11 cellular contexts compared by ENCODE assay signal in the genomic region with DNA sequence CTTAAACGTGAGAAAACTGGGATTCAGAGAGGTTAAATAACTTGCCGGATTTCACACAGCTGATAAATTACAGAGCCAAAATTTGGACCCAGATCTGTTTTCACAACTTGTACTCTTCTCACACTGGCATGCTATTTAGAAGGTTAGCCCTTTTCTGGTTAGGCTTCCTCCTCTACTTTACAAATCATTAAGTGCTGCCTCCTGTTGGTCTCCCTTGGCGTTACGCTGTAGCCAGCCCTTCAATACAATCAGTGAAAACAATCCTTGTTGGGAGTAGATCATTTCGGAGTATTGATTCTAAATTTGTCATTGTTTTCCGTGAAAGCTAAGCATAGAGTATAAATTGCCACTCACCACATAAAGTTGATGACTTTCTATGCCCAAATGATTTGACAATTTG.
DNase-seq lines count a peak whose midpoint lies in the region; ATAC-seq and TF ChIP-seq lines count a peak whose summit lies in the region.
"Had no signal": no experiment of that assay in that cellular context is flagged by ENCODE, and none has a peak within 500 bp of the region (broad histone marks: within the 10 kb centered on the region; RNA-seq: fewer than 3 reads in every experiment).

No MANE protein-coding gene starts in this region.

- TF ChIP-seq CTCF in GM12865 (IDR thresholded peaks at IDR 0.05; ENCODE audit: insufficient read depth, low read depth, low read length, missing control alignments) (peak; percentile 36), fibroblast of pulmonary artery (IDR thresholded peaks at IDR 0.05; ENCODE audit: low read length, missing control alignments) (peak; percentile 27)

- H3K4me3 ChIP-seq in GM12865 (ENCODE audit: low read depth, low read length): no peak overlapping the region
- H3K4me3 ChIP-seq in fibroblast of pulmonary artery (replicated peaks; ENCODE audit: low read depth, low read length): no peak overlapping the region
- no peak overlapping the region for H3K4me3 ChIP-seq in MG63
- H3K4me3 ChIP-seq: thyroid gland had no signal

- no peaks in the 10 kb centered on the region for H3K27me3 ChIP-seq in MG63
- H3K27me3 ChIP-seq: thyroid gland had no signal

- in situ Hi-C loops in ACHN (cut with HindIII; ENCODE audit: low pct_ligation_motif_present, low pct_unique_long_range_greater_than_20kb, low sequenced_read_pairs): no loop called here

- H3K36me3 ChIP-seq in MG63: no peaks in the 10 kb centered on the region
- H3K36me3 ChIP-seq: thyroid gland had no signal

- DNase-seq in ACHN: peak; percentile 27
- DNase-seq in GM12865 (ENCODE audit: low read depth): peak; percentile 15
- peak; percentile 14 for DNase-seq in T-helper 9 cell
- no peak for DNase-seq in fibroblast of pulmonary artery (ENCODE audit: low read depth)
- DNase-seq in MG63: no peak
- no peak for DNase-seq in activated gamma-delta T cell (lab: John Stamatoyannopoulos, UW)
- DNase-seq in HuH-7 (ENCODE audit: low spot score): no peak
- DNase-seq: foreskin melanocyte, NCI-H1694 treated with DMSO at 0.1 percent for 48 hours, thyroid gland had no signal

- H3K9me3 ChIP-seq in MG63: no peaks in the 10 kb centered on the region
- H3K9me3 ChIP-seq: thyroid gland had no signal

- no peak for ATAC-seq in HG03175 (IDR thresholded peaks at IDR 0.05; ENCODE audit: unreplicated experiment)

Comparison
In these comparisons a context has a peak if more than half of its experiments do, and no peak if none do; other contexts are left out.
1. DNase-seq: peak in ACHN (single experiment), GM12865 (single experiment) and T-helper 9 cell (single experiment); none in fibroblast of pulmonary artery (single experiment), MG63 (single experiment), activated gamma-delta T cell (single experiment) and HuH-7 (single experiment).